8 cellular contexts compared by ENCODE assay signal in genomic region chr15:50148362-50148963, GRCh38. TPM values are rescaled to one million over a fixed set of nuclear protein-coding genes. Genes with fewer than 3 reads are reported as not detected.
DNase-seq lines count a peak whose midpoint lies in the region; ATAC-seq and TF ChIP-seq lines count a peak whose summit lies in the region.

No MANE protein-coding gene starts in this region.

- H3K36me3 ChIP-seq in CD8-positive, alpha-beta T cell (ENCODE audit: insufficient read depth, low read length): no peaks in the 10 kb centered on the region

- DNase-seq in Daoy (ENCODE audit: low read depth) (peak; percentile 75), NCI-H146 treated with DMSO at 0.1 percent for 48 hours (lab: John Stamatoyannopoulos, UW; ENCODE audit: unreplicated experiment) (peak; percentile 2), astrocyte of the spinal cord (ENCODE audit: low read depth, low spot score) (peak; percentile 69), lung microvascular endothelial cell (ENCODE audit: low read depth in 2 of 2) (peak; percentile 24 to 70), head of caudate nucleus (no peak)
- no peak for DNase-seq in activated naive CD4-positive, alpha-beta T cell treated with anti-CD3 and anti-CD28 coated beads for 36 hours
- DNase-seq in CD8-positive, alpha-beta T cell: no peak

- CTCF ChIA-PET in activated naive CD4-positive, alpha-beta T cell treated with anti-CD3 and anti-CD28 coated beads for 36 hours (lab: Charles Lee): interaction anchor here (0.5 to 0.6 kb wide), 2 partner anchors 296 to 695 kb away, joined by 7 read pairs; no protein-coding TSS in a partner anchor
- CTCF ChIA-PET in CD8-positive, alpha-beta T cell (lab: Charles Lee): interaction anchor here (1.3 to 1.7 kb wide), 2 partner anchors 913 to 1287 kb away, joined by 3 to 6 read pairs; no protein-coding TSS in a partner anchor

- H3K9me3 ChIP-seq in CD8-positive, alpha-beta T cell (ENCODE audit: low read length): no peaks in the 10 kb centered on the region

- peaks cover 15% of the 10 kb centered on the region for H3K4me1 Mint-ChIP-seq in activated naive CD4-positive, alpha-beta T cell treated with anti-CD3 and anti-CD28 coated beads for 36 hours (ENCODE audit: low read depth)
- H3K4me1 Mint-ChIP-seq in CD8-positive, alpha-beta T cell (ENCODE audit: low read depth): no peaks in the 10 kb centered on the region

- H3K27ac Mint-ChIP-seq in activated naive CD4-positive, alpha-beta T cell treated with anti-CD3 and anti-CD28 coated beads for 36 hours: no peak overlapping the region
- H3K27ac Mint-ChIP-seq in CD8-positive, alpha-beta T cell: no peak overlapping the region

- peaks cover 1% of the 10 kb centered on the region for H3K36me3 Mint-ChIP-seq in activated naive CD4-positive, alpha-beta T cell treated with anti-CD3 and anti-CD28 coated beads for 36 hours (ENCODE audit: low read depth)
- H3K36me3 Mint-ChIP-seq in CD8-positive, alpha-beta T cell: no peaks in the 10 kb centered on the region

- no peak overlapping the region for H3K4me3 Mint-ChIP-seq in activated naive CD4-positive, alpha-beta T cell treated with anti-CD3 and anti-CD28 coated beads for 36 hours
- no peak overlapping the region for H3K4me3 Mint-ChIP-seq in CD8-positive, alpha-beta T cell

- no peaks in the 10 kb centered on the region for H3K27me3 ChIP-seq in CD8-positive, alpha-beta T cell (ENCODE audit: insufficient read depth, low read length)

- peak; percentile 81 for TF ChIP-seq CTCF in astrocyte of the spinal cord (IDR thresholded peaks at IDR 0.05; ENCODE audit: low read depth, low read length)
- no peak for TF ChIP-seq CTCF in CD8-positive, alpha-beta T cell (IDR thresholded peaks at IDR 0.05)

- in situ Hi-C loops in astrocyte of the spinal cord (cut with HindIII; ENCODE audit: low sequenced_read_pairs): no loop called here

- no peak overlapping the region for H3K4me3 ChIP-seq in astrocyte of the spinal cord (ENCODE audit: low read depth, low read length)
- H3K4me3 ChIP-seq in CD8-positive, alpha-beta T cell (ENCODE audit: low read depth, low read length): no peak overlapping the region

- no peak overlapping the region for H3K27ac ChIP-seq in CD8-positive, alpha-beta T cell (ENCODE audit: low read depth, low read length)

- POLR2A ChIA-PET in CD8-positive, alpha-beta T cell (lab: Charles Lee): no interaction called here

- ATAC-seq in CD8-positive, alpha-beta T cell: no peak
- no peak for ATAC-seq in GM21717 (IDR thresholded peaks at IDR 0.05; ENCODE audit: unreplicated experiment)

- H3K27me3 Mint-ChIP-seq in activated naive CD4-positive, alpha-beta T cell treated with anti-CD3 and anti-CD28 coated beads for 36 hours (ENCODE audit: low read depth): peaks cover 3% of the 10 kb centered on the region
- H3K27me3 Mint-ChIP-seq in CD8-positive, alpha-beta T cell (ENCODE audit: low read depth): no peaks in the 10 kb centered on the region

- H3K9me3 Mint-ChIP-seq in activated naive CD4-positive, alpha-beta T cell treated with anti-CD3 and anti-CD28 coated beads for 36 hours: no peaks in the 10 kb centered on the region
- H3K9me3 Mint-ChIP-seq in CD8-positive, alpha-beta T cell: peaks cover 3% of the 10 kb centered on the region

- intact Hi-C loops in activated naive CD4-positive, alpha-beta T cell treated with anti-CD3 and anti-CD28 coated beads for 36 hours (cut with micrococcal nuclease): loop anchor here (1.0 to 10.0 kb wide), 3 partner anchors 168 to 1794 kb away; partner anchors contain the start of gene FGF7
- intact Hi-C loops in head of caudate nucleus (cut with DNase I): loop anchor here (10.0 kb wide), 1 partner anchor 1284 kb away; no protein-coding TSS in a partner anchor
- intact Hi-C loops in CD8-positive, alpha-beta T cell (cut with DNase I, micrococcal nuclease): loop anchor here in 1 of 2 experiments (10.0 kb wide), 1 partner anchor 1794 kb away; no protein-coding TSS in a partner anchor

- H3K4me1 ChIP-seq in CD8-positive, alpha-beta T cell (ENCODE audit: insufficient read depth, low read length): no peaks in the 10 kb centered on the region

RNA-seq across cellular contexts. Expression of gene ATP8B4, which starts 29.4 kb away (rescaled TPM):
- total RNA-seq in Daoy (2014; rRNA removed; shearing (Covaris generic)): not detected in 2 replicates
- total RNA-seq in lung microvascular endothelial cell: 0.44 and 3.6 TPM in 2 replicates
- 1 to 10 TPM; 2.0 to 2.9 TPM for total RNA-seq in activated naive CD4-positive, alpha-beta T cell treated with anti-CD3 and anti-CD28 coated beads for 36 hours
- under 1 TPM in 1 of 2 experiments, not detected in 1; 0.14 TPM for total RNA-seq in CD8-positive, alpha-beta T cell

RNA-seq across cellular contexts. Expression of gene SLC27A2, which starts 33.5 kb away (rescaled TPM):
- total RNA-seq in Daoy (2014; rRNA removed; shearing (Covaris generic)): 1.1 and 1.3 TPM in 2 replicates
- 1.3 and 10.3 TPM in 2 replicates for total RNA-seq in lung microvascular endothelial cell
- 10 to 100 TPM; 25.2 TPM for total RNA-seq in activated naive CD4-positive, alpha-beta T cell treated with anti-CD3 and anti-CD28 coated beads for 36 hours
- under 1 TPM; 0.33 to 0.39 TPM for total RNA-seq in CD8-positive, alpha-beta T cell

Comparison
In these comparisons a context has a peak if more than half of its experiments do, and no peak if none do; other contexts are left out.
1. DNase-seq: peak in Daoy (single experiment), NCI-H146 treated with DMSO at 0.1 percent for 48 hours (single experiment), astrocyte of the spinal cord (single experiment) and lung microvascular endothelial cell (2 of 2); none in activated naive CD4-positive, alpha-beta T cell treated with anti-CD3 and anti-CD28 coated beads for 36 hours (single experiment), head of caudate nucleus (0 of 42) and CD8-positive, alpha-beta T cell (0 of 7).